ENCODE assay signal across 8 cellular contexts in genomic region chr5:134436523-134437339, GRCh38. TPM values are rescaled to one million over a fixed set of nuclear protein-coding genes. Genes with fewer than 3 reads are reported as not detected.
DNase-seq lines count a peak whose midpoint lies in the region; ATAC-seq and TF ChIP-seq lines count a peak whose summit lies in the region.

No MANE protein-coding gene starts in this region.

- TF ChIP-seq CTCF in GM13977 (IDR thresholded peaks at IDR 0.05; ENCODE audit: extremely low read depth, insufficient read depth, missing control alignments) (no peak), mucosa of descending colon (IDR thresholded peaks at IDR 0.05) (no peak)

- no peaks in the 10 kb centered on the region for H3K36me3 Mint-ChIP-seq in activated CD4-positive, alpha-beta T cell treated with anti-CD3 and anti-CD28 coated beads for 36 hours (ENCODE audit: low read depth)
- no peaks in the 10 kb centered on the region for H3K36me3 Mint-ChIP-seq in stimulated activated memory B cell treated with anti-CD40 and anti-IgM and Interleukin-4, amounts not matched to agents 10 μg/mL and 1 μg/mL and 100 μg/mL, for 72 hours

- in situ Hi-C loops in GM13977 (cut with MboI; ENCODE audit: low pct_unique_long_range_greater_than_20kb, low sequenced_read_pairs, unreplicated experiment) = no loop called here

- H3K9me3 Mint-ChIP-seq in activated CD4-positive, alpha-beta T cell treated with anti-CD3 and anti-CD28 coated beads for 36 hours (ENCODE audit: low read depth) = no peaks in the 10 kb centered on the region
- no peaks in the 10 kb centered on the region for H3K9me3 Mint-ChIP-seq in stimulated activated memory B cell treated with anti-CD40 and anti-IgM and Interleukin-4, amounts not matched to agents 10 μg/mL and 1 μg/mL and 100 μg/mL, for 72 hours

- H3K27ac Mint-ChIP-seq in activated CD4-positive, alpha-beta T cell treated with anti-CD3 and anti-CD28 coated beads for 36 hours = peak overlapping the region; percentile 32
- H3K27ac Mint-ChIP-seq in stimulated activated memory B cell treated with anti-CD40 and anti-IgM and Interleukin-4, amounts not matched to agents 10 μg/mL and 1 μg/mL and 100 μg/mL, for 72 hours = peak overlapping the region; percentile 97

- H3K4me3 Mint-ChIP-seq in activated CD4-positive, alpha-beta T cell treated with anti-CD3 and anti-CD28 coated beads for 36 hours = no peak overlapping the region
- H3K4me3 Mint-ChIP-seq in stimulated activated memory B cell treated with anti-CD40 and anti-IgM and Interleukin-4, amounts not matched to agents 10 μg/mL and 1 μg/mL and 100 μg/mL, for 72 hours = peak overlapping the region; percentile 34

- peaks cover 31% of the 10 kb centered on the region for H3K4me1 ChIP-seq in mucosa of descending colon (ENCODE audit: low read depth)

- no peaks in the 10 kb centered on the region for H3K36me3 ChIP-seq in mucosa of descending colon (ENCODE audit: low read depth)
- peaks cover 1% of the 10 kb centered on the region; the same call in 1 of the 2 replicates for H3K36me3 ChIP-seq in H7 (replicated peaks; ENCODE audit: control insufficient read depth, insufficient read depth, low read length)

- DNase-seq in GM13977 (ENCODE audit: low spot score) (peak; percentile 62), NCI-H187 (lab: John Stamatoyannopoulos, UW) (peak; percentile 63 to 83), dermis microvascular lymphatic vessel endothelial cell (ENCODE audit: low read depth in 2 of 2) (peak; percentile 80 to 84), mucosa of descending colon (peak; percentile 76 to 90 (median 84)), H7 (no peak)
- DNase-seq in activated CD4-positive, alpha-beta T cell treated with anti-CD3 and anti-CD28 coated beads for 36 hours = peak; percentile 78

- no peaks in the 10 kb centered on the region for H3K9me3 ChIP-seq in mucosa of descending colon

- POLR2A ChIA-PET in activated CD4-positive, alpha-beta T cell treated with anti-CD3 and anti-CD28 coated beads for 36 hours (lab: Charles Lee) = interaction anchor here (0.6 to 1.4 kb wide), 3 partner anchors 10 to 118 kb away, joined by 3 to 5 read pairs (median 3); no protein-coding TSS in a partner anchor

- no peaks in the 10 kb centered on the region for H3K27me3 ChIP-seq in H7 (ENCODE audit: control insufficient read depth, insufficient read depth, low read length)

- intact Hi-C loops in activated CD4-positive, alpha-beta T cell treated with anti-CD3 and anti-CD28 coated beads for 36 hours (cut with DNase I, micrococcal nuclease) = loop anchor here in 1 of 2 experiments (1.0 kb wide), 3 partner anchors 25 to 90 kb away; partner anchors contain the start of gene CDKN2AIPNL
- intact Hi-C loops in mucosa of descending colon (cut with DNase I, micrococcal nuclease) = no loop called here

- CTCF ChIA-PET in activated CD4-positive, alpha-beta T cell treated with anti-CD3 and anti-CD28 coated beads for 36 hours (lab: Charles Lee) = interaction anchor here (0.7 to 1.9 kb wide), 4 partner anchors 15 to 150 kb away, joined by 3 to 10 read pairs (median 8); partner anchors contain the start of gene CDKN2AIPNL

- ATAC-seq in HG02678 (IDR thresholded peaks at IDR 0.05; ENCODE audit: unreplicated experiment) (peak; percentile 88), mucosa of descending colon (peak; percentile 90)
- ATAC-seq in activated CD4-positive, alpha-beta T cell treated with anti-CD3 and anti-CD28 coated beads for 36 hours = peak; percentile 80
- ATAC-seq in stimulated activated memory B cell treated with anti-CD40 and anti-IgM and Interleukin-4, amounts not matched to agents 10 μg/mL and 1 μg/mL and 100 μg/mL, for 72 hours = peak; percentile 95

- no peak overlapping the region for H3K4me3 ChIP-seq in mucosa of descending colon
- H3K4me3 ChIP-seq in H7 (ENCODE audit: insufficient read depth, low read depth, low read length) = no peak overlapping the region

- H3K4me1 Mint-ChIP-seq in activated CD4-positive, alpha-beta T cell treated with anti-CD3 and anti-CD28 coated beads for 36 hours = peaks cover 35% of the 10 kb centered on the region
- peaks cover 66% of the 10 kb centered on the region for H3K4me1 Mint-ChIP-seq in stimulated activated memory B cell treated with anti-CD40 and anti-IgM and Interleukin-4, amounts not matched to agents 10 μg/mL and 1 μg/mL and 100 μg/mL, for 72 hours

- no peaks in the 10 kb centered on the region for H3K27me3 Mint-ChIP-seq in activated CD4-positive, alpha-beta T cell treated with anti-CD3 and anti-CD28 coated beads for 36 hours
- no peaks in the 10 kb centered on the region for H3K27me3 Mint-ChIP-seq in stimulated activated memory B cell treated with anti-CD40 and anti-IgM and Interleukin-4, amounts not matched to agents 10 μg/mL and 1 μg/mL and 100 μg/mL, for 72 hours

RNA-seq across cellular contexts. Expression of gene CDKN2AIPNL, which starts 25.1 kb away (rescaled TPM):
- 10 to 100 TPM; 36.1 to 42.0 TPM for total RNA-seq in activated CD4-positive, alpha-beta T cell treated with anti-CD3 and anti-CD28 coated beads for 36 hours
- total RNA-seq in dermis microvascular lymphatic vessel endothelial cell (28.3 and 45.7 TPM in 2 replicates), mucosa of descending colon (10 to 100 TPM; 16.0 to 24.4 (median 17.1) TPM)
- 109 and 123 TPM in 2 replicates for total RNA-seq in H7 (2014; rRNA removed; shearing (Covaris generic))
